In the genomic region with DNA sequence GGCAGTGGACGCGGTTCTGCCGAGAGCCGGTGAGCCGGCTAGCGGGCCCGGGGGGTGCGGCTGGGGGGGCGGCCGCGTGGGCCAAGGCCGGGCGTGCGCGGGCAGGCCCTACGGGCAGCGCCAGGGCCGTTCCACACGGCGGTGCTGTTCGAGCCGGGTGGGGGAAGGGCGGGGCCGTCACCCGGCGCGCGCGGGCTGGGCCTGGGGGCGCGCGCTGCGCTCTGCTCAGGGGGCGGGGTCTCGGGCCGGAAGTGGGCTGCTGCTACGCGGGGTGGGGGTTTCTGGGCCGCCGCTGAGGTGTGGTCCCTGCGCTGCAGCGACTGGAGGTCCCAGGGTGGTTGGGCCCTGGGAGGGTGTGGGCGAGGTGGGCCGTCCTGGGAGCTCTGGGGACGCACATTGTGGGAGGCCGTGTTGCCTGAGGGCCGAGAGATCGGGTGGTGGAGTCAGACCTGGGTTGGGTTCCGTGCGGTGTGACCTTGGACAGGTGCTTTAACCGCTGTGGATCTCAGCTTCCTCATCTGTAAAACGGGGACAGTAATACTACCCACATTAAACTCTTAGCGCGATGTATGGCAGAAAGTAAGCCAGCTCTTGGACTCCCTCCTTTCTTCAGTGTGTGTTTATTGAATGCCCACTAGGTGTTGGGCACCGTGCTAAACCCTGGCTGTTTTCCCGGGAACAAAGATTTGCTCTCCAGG, we compare ENCODE assay signal across 1 cellular context.
TF ChIP-seq lines count a peak whose summit lies in the region.

No MANE protein-coding gene starts in this region.

TF ChIP-seq in HEK293, 187 proteins besides CTCF, POLR2A, EP300 and RAD21 (continued from another document and continues in another):
- TF ChIP-seq, protein P1, sequence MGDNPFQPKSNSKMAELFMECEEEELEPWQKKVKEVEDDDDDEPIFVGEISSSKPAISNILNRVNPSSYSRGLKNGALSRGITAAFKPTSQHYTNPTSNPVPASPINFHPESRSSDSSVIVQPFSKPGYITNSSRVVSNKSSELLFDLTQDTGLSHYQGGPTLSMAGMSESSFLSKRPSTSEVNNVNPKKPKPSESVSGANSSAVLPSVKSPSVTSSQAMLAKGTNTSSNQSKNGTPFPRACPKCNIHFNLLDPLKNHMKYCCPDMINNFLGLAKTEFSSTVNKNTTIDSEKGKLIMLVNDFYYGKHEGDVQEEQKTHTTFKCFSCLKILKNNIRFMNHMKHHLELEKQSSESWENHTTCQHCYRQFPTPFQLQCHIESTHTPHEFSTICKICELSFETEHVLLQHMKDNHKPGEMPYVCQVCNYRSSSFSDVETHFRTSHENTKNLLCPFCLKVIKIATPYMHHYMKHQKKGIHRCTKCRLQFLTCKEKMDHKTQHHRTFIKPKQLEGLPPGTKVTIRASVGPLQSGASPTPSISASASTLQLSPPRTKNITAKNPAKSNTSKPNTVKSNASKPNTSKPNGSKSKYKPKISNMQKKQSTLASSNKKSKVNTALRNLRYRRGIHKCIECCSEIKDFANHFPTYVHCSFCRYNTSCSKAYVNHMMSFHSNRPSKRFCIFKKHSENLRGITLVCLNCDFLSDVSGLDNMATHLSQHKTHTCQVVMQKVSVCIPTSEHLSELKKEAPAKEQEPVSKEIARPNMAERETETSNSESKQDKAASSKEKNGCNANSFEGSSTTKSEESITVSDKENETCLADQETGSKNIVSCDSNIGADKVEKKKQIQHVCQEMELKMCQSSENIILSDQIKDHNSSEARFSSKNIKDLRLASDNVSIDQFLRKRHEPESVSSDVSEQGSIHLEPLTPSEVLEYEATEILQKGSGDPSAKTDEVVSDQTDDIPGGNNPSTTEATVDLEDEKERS (tag by site-specific recombination; IDR thresholded peaks at IDR 0.05): no peak
- TF ChIP-seq HOXC10 (CRISPR knock-in tag; IDR thresholded peaks at IDR 0.05) (no peak), ZNF37A (tag by site-specific recombination; IDR thresholded peaks at IDR 0.05) (no peak), ZNF184 (tag by site-specific recombination; IDR thresholded peaks at IDR 0.05) (no peak), ZNF221 (tag by site-specific recombination; IDR thresholded peaks at IDR 0.05; ENCODE audit: borderline replicate concordance) (no peak), ZNF132 (tag by site-specific recombination; IDR thresholded peaks at IDR 0.05; ENCODE audit: borderline replicate concordance) (no peak), KLF9 (tag by site-specific recombination; IDR thresholded peaks at IDR 0.05; ENCODE audit: low read depth) (peak; percentile 81), ZNF623 (tag by site-specific recombination; IDR thresholded peaks at IDR 0.05) (no peak), ZNF701 (tag by site-specific recombination; IDR thresholded peaks at IDR 0.05) (no peak), YY1 (tag by site-specific recombination; IDR thresholded peaks at IDR 0.05) (no peak), ZNF571 (tag by site-specific recombination; IDR thresholded peaks at IDR 0.05) (no peak), SP7 (tag by site-specific recombination; IDR thresholded peaks at IDR 0.05) (peak; percentile 68), ZNF335 (tag by site-specific recombination; conservative IDR thresholded peaks at IDR 0.05) (peak; percentile 90), ZNF624 (tag by site-specific recombination; IDR thresholded peaks at IDR 0.05) (no peak), ZFP69B (tag by site-specific recombination; IDR thresholded peaks at IDR 0.05) (no peak), ZNF473 (tag by site-specific recombination; IDR thresholded peaks at IDR 0.05) (no peak), REPIN1 (tag by site-specific recombination; IDR thresholded peaks at IDR 0.05; ENCODE audit: low read depth) (no peak), ZBTB17 (tag by site-specific recombination; IDR thresholded peaks at IDR 0.05) (peak; percentile 22; the same call in 1 of the 2 replicates), ZNF48 (tag by site-specific recombination; IDR thresholded peaks at IDR 0.05) (no peak), ZNF501 (tag by site-specific recombination; IDR thresholded peaks at IDR 0.05) (no peak), GLI4 (tag by site-specific recombination; IDR thresholded peaks at IDR 0.05) (no peak), IKZF3 (tag by site-specific recombination; IDR thresholded peaks at IDR 0.05) (no peak), ZNF114 (tag by site-specific recombination; IDR thresholded peaks at IDR 0.05) (no peak), ZNF223 (tag by site-specific recombination; IDR thresholded peaks at IDR 0.05) (no peak), MEIS1 (CRISPR knock-in tag; IDR thresholded peaks at IDR 0.05; ENCODE audit: borderline replicate concordance) (no peak), ZNF830 (tag by site-specific recombination; IDR thresholded peaks at IDR 0.05; ENCODE audit: low read depth) (no peak), ZNF785 (tag by site-specific recombination; IDR thresholded peaks at IDR 0.05) (no peak), ZNF24 (tag by site-specific recombination; IDR thresholded peaks at IDR 0.05) (0 out of 2 replicates have a peak, but pooled peaks have one; percentile 30), KLF7 (tag by site-specific recombination; IDR thresholded peaks at IDR 0.05; ENCODE audit: borderline replicate concordance) (no peak; the same call in 1 of the 2 replicates), ZNF660 (tag by site-specific recombination; IDR thresholded peaks at IDR 0.05) (no peak)
- TF ChIP-seq, protein P2, sequence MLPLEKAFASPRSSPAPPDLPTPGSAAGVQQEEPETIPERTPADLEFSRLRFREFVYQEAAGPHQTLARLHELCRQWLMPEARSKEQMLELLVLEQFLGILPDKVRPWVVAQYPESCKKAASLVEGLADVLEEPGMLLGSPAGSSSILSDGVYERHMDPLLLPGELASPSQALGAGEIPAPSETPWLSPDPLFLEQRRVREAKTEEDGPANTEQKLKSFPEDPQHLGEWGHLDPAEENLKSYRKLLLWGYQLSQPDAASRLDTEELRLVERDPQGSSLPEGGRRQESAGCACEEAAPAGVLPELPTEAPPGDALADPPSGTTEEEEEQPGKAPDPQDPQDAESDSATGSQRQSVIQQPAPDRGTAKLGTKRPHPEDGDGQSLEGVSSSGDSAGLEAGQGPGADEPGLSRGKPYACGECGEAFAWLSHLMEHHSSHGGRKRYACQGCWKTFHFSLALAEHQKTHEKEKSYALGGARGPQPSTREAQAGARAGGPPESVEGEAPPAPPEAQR (tag by site-specific recombination; IDR thresholded peaks at IDR 0.05): no peak
- TF ChIP-seq, protein P3, sequence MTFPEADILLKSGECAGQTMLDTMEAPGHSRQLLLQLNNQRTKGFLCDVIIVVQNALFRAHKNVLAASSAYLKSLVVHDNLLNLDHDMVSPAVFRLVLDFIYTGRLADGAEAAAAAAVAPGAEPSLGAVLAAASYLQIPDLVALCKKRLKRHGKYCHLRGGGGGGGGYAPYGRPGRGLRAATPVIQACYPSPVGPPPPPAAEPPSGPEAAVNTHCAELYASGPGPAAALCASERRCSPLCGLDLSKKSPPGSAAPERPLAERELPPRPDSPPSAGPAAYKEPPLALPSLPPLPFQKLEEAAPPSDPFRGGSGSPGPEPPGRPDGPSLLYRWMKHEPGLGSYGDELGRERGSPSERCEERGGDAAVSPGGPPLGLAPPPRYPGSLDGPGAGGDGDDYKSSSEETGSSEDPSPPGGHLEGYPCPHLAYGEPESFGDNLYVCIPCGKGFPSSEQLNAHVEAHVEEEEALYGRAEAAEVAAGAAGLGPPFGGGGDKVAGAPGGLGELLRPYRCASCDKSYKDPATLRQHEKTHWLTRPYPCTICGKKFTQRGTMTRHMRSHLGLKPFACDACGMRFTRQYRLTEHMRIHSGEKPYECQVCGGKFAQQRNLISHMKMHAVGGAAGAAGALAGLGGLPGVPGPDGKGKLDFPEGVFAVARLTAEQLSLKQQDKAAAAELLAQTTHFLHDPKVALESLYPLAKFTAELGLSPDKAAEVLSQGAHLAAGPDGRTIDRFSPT (tag by site-specific recombination; IDR thresholded peaks at IDR 0.05): no peak
- TF ChIP-seq, protein P4, sequence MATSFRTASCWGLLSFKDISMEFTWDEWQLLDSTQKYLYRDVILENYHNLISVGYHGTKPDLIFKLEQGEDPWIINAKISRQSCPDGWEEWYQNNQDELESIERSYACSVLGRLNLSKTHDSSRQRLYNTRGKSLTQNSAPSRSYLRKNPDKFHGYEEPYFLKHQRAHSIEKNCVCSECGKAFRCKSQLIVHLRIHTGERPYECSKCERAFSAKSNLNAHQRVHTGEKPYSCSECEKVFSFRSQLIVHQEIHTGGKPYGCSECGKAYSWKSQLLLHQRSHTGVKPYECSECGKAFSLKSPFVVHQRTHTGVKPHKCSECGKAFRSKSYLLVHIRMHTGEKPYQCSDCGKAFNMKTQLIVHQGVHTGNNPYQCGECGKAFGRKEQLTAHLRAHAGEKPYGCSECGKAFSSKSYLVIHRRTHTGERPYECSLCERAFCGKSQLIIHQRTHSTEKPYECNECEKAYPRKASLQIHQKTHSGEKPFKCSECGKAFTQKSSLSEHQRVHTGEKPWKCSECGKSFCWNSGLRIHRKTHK (tag by site-specific recombination; IDR thresholded peaks at IDR 0.05): no peak
- TF ChIP-seq, protein P5, sequence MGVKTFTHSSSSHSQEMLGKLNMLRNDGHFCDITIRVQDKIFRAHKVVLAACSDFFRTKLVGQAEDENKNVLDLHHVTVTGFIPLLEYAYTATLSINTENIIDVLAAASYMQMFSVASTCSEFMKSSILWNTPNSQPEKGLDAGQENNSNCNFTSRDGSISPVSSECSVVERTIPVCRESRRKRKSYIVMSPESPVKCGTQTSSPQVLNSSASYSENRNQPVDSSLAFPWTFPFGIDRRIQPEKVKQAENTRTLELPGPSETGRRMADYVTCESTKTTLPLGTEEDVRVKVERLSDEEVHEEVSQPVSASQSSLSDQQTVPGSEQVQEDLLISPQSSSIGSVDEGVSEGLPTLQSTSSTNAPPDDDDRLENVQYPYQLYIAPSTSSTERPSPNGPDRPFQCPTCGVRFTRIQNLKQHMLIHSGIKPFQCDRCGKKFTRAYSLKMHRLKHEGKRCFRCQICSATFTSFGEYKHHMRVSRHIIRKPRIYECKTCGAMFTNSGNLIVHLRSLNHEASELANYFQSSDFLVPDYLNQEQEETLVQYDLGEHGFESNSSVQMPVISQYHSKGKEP (tag by site-specific recombination; IDR thresholded peaks at IDR 0.05): no peak
- TF ChIP-seq, protein P6, sequence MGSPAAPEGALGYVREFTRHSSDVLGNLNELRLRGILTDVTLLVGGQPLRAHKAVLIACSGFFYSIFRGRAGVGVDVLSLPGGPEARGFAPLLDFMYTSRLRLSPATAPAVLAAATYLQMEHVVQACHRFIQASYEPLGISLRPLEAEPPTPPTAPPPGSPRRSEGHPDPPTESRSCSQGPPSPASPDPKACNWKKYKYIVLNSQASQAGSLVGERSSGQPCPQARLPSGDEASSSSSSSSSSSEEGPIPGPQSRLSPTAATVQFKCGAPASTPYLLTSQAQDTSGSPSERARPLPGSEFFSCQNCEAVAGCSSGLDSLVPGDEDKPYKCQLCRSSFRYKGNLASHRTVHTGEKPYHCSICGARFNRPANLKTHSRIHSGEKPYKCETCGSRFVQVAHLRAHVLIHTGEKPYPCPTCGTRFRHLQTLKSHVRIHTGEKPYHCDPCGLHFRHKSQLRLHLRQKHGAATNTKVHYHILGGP (tag by site-specific recombination; IDR thresholded peaks at IDR 0.05): no peak
- TF ChIP-seq, protein P7, sequence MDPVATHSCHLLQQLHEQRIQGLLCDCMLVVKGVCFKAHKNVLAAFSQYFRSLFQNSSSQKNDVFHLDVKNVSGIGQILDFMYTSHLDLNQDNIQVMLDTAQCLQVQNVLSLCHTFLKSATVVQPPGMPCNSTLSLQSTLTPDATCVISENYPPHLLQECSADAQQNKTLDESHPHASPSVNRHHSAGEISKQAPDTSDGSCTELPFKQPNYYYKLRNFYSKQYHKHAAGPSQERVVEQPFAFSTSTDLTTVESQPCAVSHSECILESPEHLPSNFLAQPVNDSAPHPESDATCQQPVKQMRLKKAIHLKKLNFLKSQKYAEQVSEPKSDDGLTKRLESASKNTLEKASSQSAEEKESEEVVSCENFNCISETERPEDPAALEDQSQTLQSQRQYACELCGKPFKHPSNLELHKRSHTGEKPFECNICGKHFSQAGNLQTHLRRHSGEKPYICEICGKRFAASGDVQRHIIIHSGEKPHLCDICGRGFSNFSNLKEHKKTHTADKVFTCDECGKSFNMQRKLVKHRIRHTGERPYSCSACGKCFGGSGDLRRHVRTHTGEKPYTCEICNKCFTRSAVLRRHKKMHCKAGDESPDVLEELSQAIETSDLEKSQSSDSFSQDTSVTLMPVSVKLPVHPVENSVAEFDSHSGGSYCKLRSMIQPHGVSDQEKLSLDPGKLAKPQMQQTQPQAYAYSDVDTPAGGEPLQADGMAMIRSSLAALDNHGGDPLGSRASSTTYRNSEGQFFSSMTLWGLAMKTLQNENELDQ (tag by site-specific recombination; IDR thresholded peaks at IDR 0.05; ENCODE audit: low read depth): no peak
- TF ChIP-seq, protein P8, sequence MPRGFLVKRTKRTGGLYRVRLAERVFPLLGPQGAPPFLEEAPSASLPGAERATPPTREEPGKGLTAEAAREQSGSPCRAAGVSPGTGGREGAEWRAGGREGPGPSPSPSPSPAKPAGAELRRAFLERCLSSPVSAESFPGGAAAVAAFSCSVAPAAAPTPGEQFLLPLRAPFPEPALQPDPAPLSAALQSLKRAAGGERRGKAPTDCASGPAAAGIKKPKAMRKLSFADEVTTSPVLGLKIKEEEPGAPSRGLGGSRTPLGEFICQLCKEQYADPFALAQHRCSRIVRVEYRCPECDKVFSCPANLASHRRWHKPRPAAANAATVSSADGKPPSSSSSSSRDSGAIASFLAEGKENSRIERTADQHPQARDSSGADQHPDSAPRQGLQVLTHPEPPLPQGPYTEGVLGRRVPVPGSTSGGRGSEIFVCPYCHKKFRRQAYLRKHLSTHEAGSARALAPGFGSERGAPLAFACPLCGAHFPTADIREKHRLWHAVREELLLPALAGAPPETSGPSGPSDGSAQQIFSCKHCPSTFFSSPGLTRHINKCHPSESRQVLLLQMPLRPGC (tag by site-specific recombination; IDR thresholded peaks at IDR 0.05): peak; percentile 21; the same call in 1 of the 2 replicates
- TF ChIP-seq, protein P9, sequence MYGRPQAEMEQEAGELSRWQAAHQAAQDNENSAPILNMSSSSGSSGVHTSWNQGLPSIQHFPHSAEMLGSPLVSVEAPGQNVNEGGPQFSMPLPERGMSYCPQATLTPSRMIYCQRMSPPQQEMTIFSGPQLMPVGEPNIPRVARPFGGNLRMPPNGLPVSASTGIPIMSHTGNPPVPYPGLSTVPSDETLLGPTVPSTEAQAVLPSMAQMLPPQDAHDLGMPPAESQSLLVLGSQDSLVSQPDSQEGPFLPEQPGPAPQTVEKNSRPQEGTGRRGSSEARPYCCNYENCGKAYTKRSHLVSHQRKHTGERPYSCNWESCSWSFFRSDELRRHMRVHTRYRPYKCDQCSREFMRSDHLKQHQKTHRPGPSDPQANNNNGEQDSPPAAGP (tag by site-specific recombination; IDR thresholded peaks at IDR 0.05): peak; percentile 86
- TF ChIP-seq, protein P10, sequence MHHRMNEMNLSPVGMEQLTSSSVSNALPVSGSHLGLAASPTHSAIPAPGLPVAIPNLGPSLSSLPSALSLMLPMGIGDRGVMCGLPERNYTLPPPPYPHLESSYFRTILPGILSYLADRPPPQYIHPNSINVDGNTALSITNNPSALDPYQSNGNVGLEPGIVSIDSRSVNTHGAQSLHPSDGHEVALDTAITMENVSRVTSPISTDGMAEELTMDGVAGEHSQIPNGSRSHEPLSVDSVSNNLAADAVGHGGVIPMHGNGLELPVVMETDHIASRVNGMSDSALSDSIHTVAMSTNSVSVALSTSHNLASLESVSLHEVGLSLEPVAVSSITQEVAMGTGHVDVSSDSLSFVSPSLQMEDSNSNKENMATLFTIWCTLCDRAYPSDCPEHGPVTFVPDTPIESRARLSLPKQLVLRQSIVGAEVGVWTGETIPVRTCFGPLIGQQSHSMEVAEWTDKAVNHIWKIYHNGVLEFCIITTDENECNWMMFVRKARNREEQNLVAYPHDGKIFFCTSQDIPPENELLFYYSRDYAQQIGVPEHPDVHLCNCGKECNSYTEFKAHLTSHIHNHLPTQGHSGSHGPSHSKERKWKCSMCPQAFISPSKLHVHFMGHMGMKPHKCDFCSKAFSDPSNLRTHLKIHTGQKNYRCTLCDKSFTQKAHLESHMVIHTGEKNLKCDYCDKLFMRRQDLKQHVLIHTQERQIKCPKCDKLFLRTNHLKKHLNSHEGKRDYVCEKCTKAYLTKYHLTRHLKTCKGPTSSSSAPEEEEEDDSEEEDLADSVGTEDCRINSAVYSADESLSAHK (tag by site-specific recombination; IDR thresholded peaks at IDR 0.05): peak; percentile 72; the same call in 1 of the 2 replicates
